8 cellular contexts compared by ENCODE assay signal in genomic region chr2:201129044-201129505, GRCh38. TPM values are rescaled to one million over a fixed set of nuclear protein-coding genes. Genes with fewer than 3 reads are reported as not detected.
DNase-seq lines count a peak whose midpoint lies in the region; ATAC-seq, FAIRE-seq and TF ChIP-seq lines count a peak whose summit lies in the region.

No MANE protein-coding gene starts in this region.

- FAIRE-seq in small intestine (lab: Jason Lieb, UNC): no peak

- H3K36me3 Mint-ChIP-seq in activated CD4-positive, alpha-beta T cell treated with anti-CD3 and anti-CD28 coated beads, Interleukin-2, amount 10 ng/mL, durations not matched to agents 7 days and 5 days (ENCODE audit: low read depth): peaks cover 55% of the 10 kb centered on the region

- peaks cover 4 to 11% of the 10 kb centered on the region in 2 donors for H3K36me3 ChIP-seq in small intestine (ENCODE audit: control insufficient read depth in 2 of 2, insufficient read depth in 2 of 2, low read length in 2 of 2)

- H3K27ac Mint-ChIP-seq in activated CD4-positive, alpha-beta T cell treated with anti-CD3 and anti-CD28 coated beads, Interleukin-2, amount 10 ng/mL, durations not matched to agents 7 days and 5 days: peak overlapping the region; percentile 96

- peak; percentile 17 for ATAC-seq in GM21447 (IDR thresholded peaks at IDR 0.05; ENCODE audit: unreplicated experiment)
- ATAC-seq in HG03439 (IDR thresholded peaks at IDR 0.05; ENCODE audit: unreplicated experiment): no peak

- POLR2A ChIA-PET in activated CD4-positive, alpha-beta T cell treated with anti-CD3 and anti-CD28 coated beads, Interleukin-2, amount 10 ng/mL, durations not matched to agents 7 days and 5 days (lab: Charles Lee): interaction anchor here (0.5 to 2.0 kb wide), 3 partner anchors 9 to 223 kb away, joined by 3 to 7 read pairs (median 4); no protein-coding TSS in a partner anchor
- POLR2A ChIA-PET in GM10248 (lab: Yijun Ruan, JAX): interaction anchor here (0.5 to 1.3 kb wide), 2 partner anchors 9 to 126 kb away, joined by 3 to 11 read pairs; no protein-coding TSS in a partner anchor

- H3K4me1 ChIP-seq in small intestine (ENCODE audit: control insufficient read depth in 2 of 2, insufficient read depth in 1 of 2, low read depth in 1 of 2, low read length in 1 of 2): peaks cover 14 to 40% of the 10 kb centered on the region in 2 donors

- H3K27ac ChIP-seq in small intestine (ENCODE audit: low read depth in 1 of 2, low read length in 1 of 2): peak overlapping the region; percentile 53 to 75

- DNase-seq in A172 (ENCODE audit: low spot score) (peak; percentile 84), fibroblast of mammary gland (ENCODE audit: low read depth) (peak; percentile 72), small intestine (peak; percentile 77), globus pallidus (ENCODE audit: low spot score) (no peak), GM10248 (ENCODE audit: extremely low spot score) (no peak)
- DNase-seq in activated CD4-positive, alpha-beta T cell treated with anti-CD3 and anti-CD28 coated beads, Interleukin-2, amount 10 ng/mL, durations not matched to agents 7 days and 5 days: peak; percentile 43

- H3K4me3 Mint-ChIP-seq in activated CD4-positive, alpha-beta T cell treated with anti-CD3 and anti-CD28 coated beads, Interleukin-2, amount 10 ng/mL, durations not matched to agents 7 days and 5 days: peak overlapping the region; percentile 70

- H3K4me3 ChIP-seq in fibroblast of mammary gland (ENCODE audit: control insufficient read depth, low read depth, low read length): no peak overlapping the region
- H3K4me3 ChIP-seq in small intestine (ENCODE audit: low read depth in 1 of 2, low read length in 2 of 2): no peak overlapping the region

- H3K9me3 ChIP-seq in small intestine (ENCODE audit: control insufficient read depth, low read depth): no peaks in the 10 kb centered on the region

- H3K27me3 ChIP-seq in small intestine (ENCODE audit: control insufficient read depth in 2 of 2, insufficient read depth in 2 of 2, low read length in 2 of 2): no peaks in the 10 kb centered on the region

- 17 to 19% (median 18%) methylated on average over 4 of the region's 4 CpGs for WGBS in small intestine, 3 donors

- no peaks in the 10 kb centered on the region for H3K27me3 Mint-ChIP-seq in activated CD4-positive, alpha-beta T cell treated with anti-CD3 and anti-CD28 coated beads, Interleukin-2, amount 10 ng/mL, durations not matched to agents 7 days and 5 days

- H3K9me3 Mint-ChIP-seq in activated CD4-positive, alpha-beta T cell treated with anti-CD3 and anti-CD28 coated beads, Interleukin-2, amount 10 ng/mL, durations not matched to agents 7 days and 5 days: no peaks in the 10 kb centered on the region

- CTCF ChIA-PET in activated CD4-positive, alpha-beta T cell treated with anti-CD3 and anti-CD28 coated beads, Interleukin-2, amount 10 ng/mL, durations not matched to agents 7 days and 5 days (lab: Charles Lee): interaction anchor here (0.8 to 1.6 kb wide), 6 partner anchors 11 to 240 kb away, joined by 3 to 7 read pairs (median 4); partner anchors contain the start of genes CFLAR, NIF3L1 and PPIL3
- CTCF ChIA-PET in GM10248 (lab: Yijun Ruan, JAX): interaction anchor here (0.8 to 4.0 kb wide), 8 partner anchors 8 to 48 kb away, joined by 3 to 20 read pairs (median 4); no protein-coding TSS in a partner anchor

- TF ChIP-seq CTCF in fibroblast of mammary gland (conservative IDR thresholded peaks at IDR 0.05; ENCODE audit: control insufficient read depth, insufficient read depth, low read depth, low read length) (no peak), GM10248 (IDR thresholded peaks at IDR 0.05; ENCODE audit: control extremely low read depth, extremely low read depth, low read depth, missing control alignments) (no peak)

- H3K4me1 Mint-ChIP-seq in activated CD4-positive, alpha-beta T cell treated with anti-CD3 and anti-CD28 coated beads, Interleukin-2, amount 10 ng/mL, durations not matched to agents 7 days and 5 days: peaks cover 84% of the 10 kb centered on the region

RNA-seq across cellular contexts. Expression of gene CFLAR, which starts 13.1 kb away (rescaled TPM):
- 57.2 and 57.8 TPM in 2 replicates for total RNA-seq in A172 (2014; rRNA removed; shearing (Covaris generic))
- total RNA-seq in activated CD4-positive, alpha-beta T cell treated with anti-CD3 and anti-CD28 coated beads, Interleukin-2, amount 10 ng/mL, durations not matched to agents 7 days and 5 days: 100 to 1,000 TPM in 1 of 2 experiments, 10 to 100 TPM in 1; 98.4 to 106 TPM
- polyA plus RNA-seq in small intestine: 10 to 100 TPM; 26.4 to 50.0 (median 44.2) TPM

RNA-seq across cellular contexts. Expression of gene CASP10, which starts 53.9 kb away (rescaled TPM):
- 3.2 and 3.9 TPM in 2 replicates for total RNA-seq in A172 (2014; rRNA removed; shearing (Covaris generic))
- 10 to 100 TPM; 45.0 to 49.6 TPM for total RNA-seq in activated CD4-positive, alpha-beta T cell treated with anti-CD3 and anti-CD28 coated beads, Interleukin-2, amount 10 ng/mL, durations not matched to agents 7 days and 5 days
- polyA plus RNA-seq in small intestine: 10 to 100 TPM; 11.6 to 21.7 (median 17.9) TPM

RNA-seq across cellular contexts. Expression of gene NDUFB3, which starts 57.3 kb away (rescaled TPM):
- 238 and 435 TPM in 2 replicates for total RNA-seq in A172 (2014; rRNA removed; shearing (Covaris generic))
- total RNA-seq in activated CD4-positive, alpha-beta T cell treated with anti-CD3 and anti-CD28 coated beads, Interleukin-2, amount 10 ng/mL, durations not matched to agents 7 days and 5 days: 100 to 1,000 TPM; 134 to 147 TPM
- polyA plus RNA-seq in small intestine: 100 to 1,000 TPM; 135 to 174 (median 136) TPM

RNA-seq across cellular contexts. Expression of gene HYCC2, which starts 57.6 kb away (rescaled TPM):
- total RNA-seq in A172 (2014; rRNA removed; shearing (Covaris generic)): 8.6 and 22.8 TPM in 2 replicates
- total RNA-seq in activated CD4-positive, alpha-beta T cell treated with anti-CD3 and anti-CD28 coated beads, Interleukin-2, amount 10 ng/mL, durations not matched to agents 7 days and 5 days: 10 to 100 TPM; 31.4 to 32.0 TPM
- 1 to 10 TPM; 3.8 to 9.6 (median 4.2) TPM for polyA plus RNA-seq in small intestine

Comparison
In these comparisons a context has a peak if more than half of its experiments do, and no peak if none do; other contexts are left out.
1. DNase-seq: peak in A172 (single experiment), activated CD4-positive, alpha-beta T cell treated with anti-CD3 and anti-CD28 coated beads, Interleukin-2, amount 10 ng/mL, durations not matched to agents 7 days and 5 days (single experiment), fibroblast of mammary gland (single experiment) and small intestine (single experiment); none in globus pallidus (single experiment) and GM10248 (single experiment).